8 cellular contexts compared by ENCODE assay signal in the genomic region with DNA sequence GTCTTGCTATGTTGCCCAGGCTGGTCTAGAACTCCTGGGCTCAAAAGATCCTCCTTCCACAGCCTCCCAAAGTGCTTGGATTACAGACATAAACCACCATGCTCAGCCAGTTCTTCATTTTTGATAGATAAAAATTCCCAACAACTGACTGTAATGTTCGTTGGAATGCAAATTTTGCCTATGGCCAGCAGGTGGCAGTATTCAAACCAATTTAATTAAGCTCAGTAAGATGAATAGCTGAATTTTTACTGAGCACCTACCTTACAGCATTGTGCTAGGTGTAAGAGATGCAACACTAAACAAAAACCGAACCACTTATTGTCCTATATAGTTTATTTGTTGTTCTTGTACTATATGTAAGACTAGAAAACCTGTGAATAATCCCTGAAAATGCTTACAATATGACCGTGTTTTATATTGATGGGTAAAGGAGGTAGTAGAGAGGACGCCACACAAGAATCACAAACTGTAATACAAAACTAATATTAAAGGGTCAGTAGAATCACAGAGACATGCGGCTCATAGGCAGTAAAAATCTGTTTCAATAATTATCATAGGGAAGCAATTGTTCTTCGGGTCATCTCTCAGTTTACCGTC. TPM values are rescaled to one million over a fixed set of nuclear protein-coding genes. Genes with fewer than 3 reads are reported as not detected.
DNase-seq lines count a peak whose midpoint lies in the region; ATAC-seq and TF ChIP-seq lines count a peak whose summit lies in the region.

No MANE protein-coding gene starts in this region.

- H3K4me2 ChIP-seq in OCI-LY1 (ENCODE audit: low read length), result no peak overlapping the region

- peak; percentile 60 for ATAC-seq in left lung

- H2AFZ ChIP-seq in OCI-LY1 (ENCODE audit: low read length), result no peak overlapping the region

- H3K36me3 ChIP-seq in OCI-LY1 (ENCODE audit: insufficient read depth, low read length), result no peaks in the 10 kb centered on the region
- H3K36me3 ChIP-seq in left lung, result no peaks in the 10 kb centered on the region
- no peaks in the 10 kb centered on the region for H3K36me3 ChIP-seq in uterus

- intact Hi-C loops in left lung (cut with DNase I), result loop anchor here in 1 of 2 donors (5.0 kb wide), 1 partner anchor 49 kb away; no protein-coding TSS in a partner anchor
- intact Hi-C loops in uterus (cut with DNase I; ENCODE audit: low total_unique reads), result no loop called here
- intact Hi-C loops in posterior vena cava (cut with DNase I), result loop anchor here (2.0 to 5.0 kb wide), 2 partner anchors 53 to 54 kb away; no protein-coding TSS in a partner anchor

- no peaks in the 10 kb centered on the region for H3K4me1 ChIP-seq in OCI-LY1 (ENCODE audit: insufficient read depth, low read length, severe bottlenecking)
- H3K4me1 ChIP-seq in left lung, result no peaks in the 10 kb centered on the region
- no peaks in the 10 kb centered on the region for H3K4me1 ChIP-seq in uterus

- in situ Hi-C loops in ACHN (cut with HindIII; ENCODE audit: low pct_ligation_motif_present, low pct_unique_long_range_greater_than_20kb, low sequenced_read_pairs), result no loop called here

- H3F3A ChIP-seq in OCI-LY1 (ENCODE audit: insufficient read depth, low read length), result no peaks in the 10 kb centered on the region

- TF ChIP-seq CTCF in OCI-LY1 (IDR thresholded peaks at IDR 0.05; ENCODE audit: low read length) (peak; percentile 68), cardiac fibroblast (IDR thresholded peaks at IDR 0.05; ENCODE audit: low read depth, low read length) (peak; percentile 64), left lung (IDR thresholded peaks at IDR 0.05) (peak; percentile 81 to 91), uterus (IDR thresholded peaks at IDR 0.05) (peak; percentile 37 to 53 (median 48))

- H3K79me2 ChIP-seq in OCI-LY1 (ENCODE audit: insufficient read depth, low read length), result no peaks in the 10 kb centered on the region

- no peaks in the 10 kb centered on the region for H4K20me1 ChIP-seq in OCI-LY1 (ENCODE audit: insufficient read depth, low read length)

- H3K4me3 ChIP-seq in OCI-LY1 (ENCODE audit: low read depth, low read length, poor library complexity, severe bottlenecking) (no peak overlapping the region), cardiac fibroblast (replicated peaks in 1 of 2; ENCODE audit: low read depth in 2 of 2, low read length in 2 of 2) (no peak overlapping the region), left lung (no peak overlapping the region), uterus (no peak overlapping the region)

- H3K27me3 ChIP-seq in OCI-LY1 (ENCODE audit: insufficient read depth, low read length) (no peaks in the 10 kb centered on the region), left lung (no peaks in the 10 kb centered on the region), uterus (no peaks in the 10 kb centered on the region)

- no peaks in the 10 kb centered on the region for H3K9me2 ChIP-seq in OCI-LY1 (ENCODE audit: low read depth, low read length)

- H3K9me3 ChIP-seq in OCI-LY1 (ENCODE audit: low read length), result no peaks in the 10 kb centered on the region
- H3K9me3 ChIP-seq in left lung, result no peaks in the 10 kb centered on the region
- no peaks in the 10 kb centered on the region for H3K9me3 ChIP-seq in uterus

- H3K9ac ChIP-seq in OCI-LY1 (ENCODE audit: low read length), result no peak overlapping the region

- no peak overlapping the region for H3K27ac ChIP-seq in OCI-LY1 (ENCODE audit: low read depth, low read length, poor library complexity, severe bottlenecking)
- no peak overlapping the region for H3K27ac ChIP-seq in left lung
- no peak overlapping the region for H3K27ac ChIP-seq in uterus

- no peak for TF ChIP-seq POLR2A in uterus (IDR thresholded peaks at IDR 0.05)

- DNase-seq in ACHN, result peak; percentile 71
- peak; percentile 8 for DNase-seq in ELF-1 (ENCODE audit: low read depth, low spot score)
- DNase-seq in HS-5 (ENCODE audit: low read depth), result peak; percentile 19
- peak; percentile 66 to 72 for DNase-seq in cardiac fibroblast (ENCODE audit: low read depth in 2 of 2)
- DNase-seq in left lung, result no peak
- no peak for DNase-seq in uterus
- DNase-seq in posterior vena cava (ENCODE audit: low spot score), result no peak

RNA-seq across cellular contexts. Expression of a gene that starts 8.2 kb away (rescaled TPM):
- total RNA-seq in left lung, result 1 to 10 TPM; 3.4 to 5.9 TPM
- 1 to 10 TPM in 2 of 4 donors, under 1 TPM in 2; under 0.01 to 3.5 (median 0.86) TPM for total RNA-seq in uterus
- total RNA-seq in posterior vena cava, result 1 to 10 TPM; 2.8 to 3.4 TPM

Comparison
In these comparisons a context has a peak if more than half of its experiments do, and no peak if none do; other contexts are left out.
1. DNase-seq: peak in ACHN (single experiment), ELF-1 (single experiment), HS-5 (single experiment) and cardiac fibroblast (2 of 2); none in left lung (0 of 2), uterus (0 of 2) and posterior vena cava (single experiment).
2. Peak in every context shown above with its lines, with median percentiles within 50 percentile points of each other: CTCF ChIP-seq.